In genomic region chr6:28266563-28266961, GRCh38 we compare ENCODE assay signal across 7 cellular contexts. TPM values are rescaled to one million over a fixed set of nuclear protein-coding genes. Genes with fewer than 3 reads are reported as not detected.
DNase-seq lines count a peak whose midpoint lies in the region; FAIRE-seq and TF ChIP-seq lines count a peak whose summit lies in the region.
"Had no signal": no experiment of that assay in that cellular context is flagged by ENCODE, and none has a peak within 500 bp of the region (broad histone marks: within the 10 kb centered on the region; RNA-seq: fewer than 3 reads in every experiment).

No MANE protein-coding gene starts in this region.

- peak overlapping the region; percentile 92 for H3K4me3 ChIP-seq in HUES64 (ENCODE audit: low read length)
- peak overlapping the region; percentile 73 to 96 (median 85) for H3K4me3 ChIP-seq in endothelial cell of umbilical vein (replicated peaks in 1 of 3; ENCODE audit: insufficient read depth in 1 of 3, low read depth in 1 of 3, low read length in 3 of 3)
- H3K4me3 ChIP-seq in skin epidermis = peak overlapping the region; percentile 61 to 93 (median 77)

- dilution Hi-C loops in endothelial cell of umbilical vein (cut with MboI; ENCODE audit: extremely low pct_ligation_motif_present, low sequenced_read_pairs) = no loop called here

- TF ChIP-seq POLR2A in endothelial cell of umbilical vein (IDR thresholded peaks at IDR 0.05; ENCODE audit: low read depth, low read length) = no peak

- H3K27ac ChIP-seq in HUES64 (ENCODE audit: low read depth, low read length) (peak overlapping the region; percentile 84; the same call in 1 of the 2 replicates), endothelial cell of umbilical vein (ENCODE audit: insufficient read depth, low read depth, low read length) (peak overlapping the region; percentile 71), skin epidermis (peak overlapping the region in 20 of 21 experiments; percentile 65 to 95 (median 86))

- no peaks in the 10 kb centered on the region for H4K20me1 ChIP-seq in endothelial cell of umbilical vein (replicated peaks; ENCODE audit: control insufficient read depth, extremely low read depth, insufficient read depth, low read length)

- H3K27me3 ChIP-seq in HUES64 (ENCODE audit: insufficient read depth, low read length) = peaks cover 32% of the 10 kb centered on the region; the same call in 1 of the 2 replicates
- H3K27me3 ChIP-seq in endothelial cell of umbilical vein (ENCODE audit: control insufficient read depth in 2 of 2, insufficient read depth in 2 of 2, low read length in 2 of 2) = peaks cover 0 to 3% of the 10 kb centered on the region in 2 experiments
- H3K27me3 ChIP-seq: foreskin keratinocyte had no signal

- H3K4me1 ChIP-seq in HUES64 (ENCODE audit: insufficient read depth, low read length) = peaks cover 14% of the 10 kb centered on the region; the same call in 1 of the 2 replicates
- peaks cover 35% of the 10 kb centered on the region for H3K4me1 ChIP-seq in endothelial cell of umbilical vein (ENCODE audit: control insufficient read depth, extremely low read depth, insufficient read depth, low read length)

- H3K9ac ChIP-seq in HUES64 (ENCODE audit: low read depth, low read length) = peak overlapping the region; percentile 82
- peak overlapping the region; percentile 93 for H3K9ac ChIP-seq in endothelial cell of umbilical vein (replicated peaks; ENCODE audit: extremely low read depth, insufficient read depth, low read length)

- peak overlapping the region; percentile 97 for H3K4me2 ChIP-seq in endothelial cell of umbilical vein (ENCODE audit: insufficient read depth, low read length)

- no TSS peak for BruUV-seq in endothelial cell of umbilical vein (replicated peaks; lab: Mats Ljungman, UMichigan)

- no peak for FAIRE-seq in endothelial cell of umbilical vein (lab: Jason Lieb, UNC)

- POLR2A ChIA-PET in endothelial cell of umbilical vein (lab: Charles Lee) = interaction anchor here (0.6 to 2.5 kb wide), 13 partner anchors 12 to 1134 kb away, joined by 3 to 13 read pairs (median 5); partner anchors contain the start of genes PGBD1, ZKSCAN4, ZKSCAN8 and ZSCAN31
- POLR2A ChIA-PET in GM10248 (lab: Yijun Ruan, JAX) = interaction anchor here (1.0 kb wide), 2 partner anchors 14 to 41 kb away, joined by 3 to 12 read pairs; partner anchors contain the start of genes ZKSCAN4 and ZSCAN9

- H3K9me3 ChIP-seq in HUES64 (ENCODE audit: insufficient read depth, low read depth, low read length) (no peaks in the 10 kb centered on the region), endothelial cell of umbilical vein (replicated peaks; ENCODE audit: control insufficient read depth, insufficient read depth, low read length) (no peaks in the 10 kb centered on the region)

- DNase-seq in endothelial cell of umbilical vein (ENCODE audit: low read depth, low spot score) = no peak
- no peak for DNase-seq in HuH-7 (ENCODE audit: low spot score)
- DNase-seq in cerebellar nuclear complex (lab: John Stamatoyannopoulos, UW) = no peak
- DNase-seq in GM10248 (ENCODE audit: extremely low spot score) = no peak

- CTCF ChIA-PET in endothelial cell of umbilical vein (lab: Charles Lee) = interaction anchor here (0.8 to 2.4 kb wide), 7 partner anchors 10 to 132 kb away, joined by 3 to 17 read pairs (median 4); partner anchors contain the start of gene ZKSCAN4
- CTCF ChIA-PET in GM10248 (lab: Yijun Ruan, JAX) = interaction anchor here (1.2 to 2.9 kb wide), 4 partner anchors 14 to 90 kb away, joined by 3 to 13 read pairs (median 6); partner anchors contain the start of genes PGBD1 and ZKSCAN4

- H2AFZ ChIP-seq in endothelial cell of umbilical vein (ENCODE audit: low read depth, low read length) = peak overlapping the region; percentile 74

- peaks cover 2% of the 10 kb centered on the region for H3K9me1 ChIP-seq in endothelial cell of umbilical vein (replicated peaks; ENCODE audit: control insufficient read depth, extremely low read depth, insufficient read depth, low read length)

- 49% methylated on average over 4 of the region's 5 CpGs for WGBS in HUES64

- intact Hi-C loops in endothelial cell of umbilical vein (cut with micrococcal nuclease) = loop anchor here (2.0 kb wide), 2 partner anchors 14 to 82 kb away; partner anchors contain the start of genes PGBD1 and ZKSCAN3

- peaks cover 12% of the 10 kb centered on the region for H3K79me2 ChIP-seq in endothelial cell of umbilical vein (ENCODE audit: control insufficient read depth, insufficient read depth, low read length)

- TF ChIP-seq CTCF in endothelial cell of umbilical vein (IDR thresholded peaks at IDR 0.05; ENCODE audit: extremely low read depth in 1 of 2, insufficient read depth in 1 of 2, low read depth in 1 of 2, low read length in 2 of 2) (no peak), GM10248 (IDR thresholded peaks at IDR 0.05; ENCODE audit: control extremely low read depth, extremely low read depth, low read depth, missing control alignments) (no peak)

- H3K36me3 ChIP-seq in HUES64 (ENCODE audit: insufficient read depth, low read length) = no peaks in the 10 kb centered on the region
- H3K36me3 ChIP-seq in endothelial cell of umbilical vein (ENCODE audit: control insufficient read depth in 2 of 2, extremely low read depth in 1 of 2, insufficient read depth in 2 of 2, low read length in 2 of 2) = no peaks in the 10 kb centered on the region

TF ChIP-seq in endothelial cell of umbilical vein, 7 proteins besides CTCF, POLR2A, EP300 and RAD21:
- TF ChIP-seq POLR2AphosphoS5 (IDR thresholded peaks at IDR 0.05; ENCODE audit: insufficient read depth, low read depth, low read length) = no peak

RNA-seq across cellular contexts. Expression of gene ZSCAN26, which starts 0.4 kb away (rescaled TPM):
- polyA plus RNA-seq in HUES64 (2013, experiment 1 of 2) = 11.5 TPM
- 11.2 TPM for polyA plus RNA-seq in HUES64 (2013, experiment 2 of 2)
- total RNA-seq in endothelial cell of umbilical vein = 12.7 and 14.1 TPM in 2 replicates
- 11.2 and 12.8 TPM in 2 replicates for polyA plus RNA-seq in endothelial cell of umbilical vein
- 14.4 and 15.3 TPM in 2 replicates for polyA plus RNA-seq in endothelial cell of umbilical vein (2011; cell fraction: cytosol; rRNA removed)
- 57.4 and 65.5 TPM in 2 replicates for polyA plus RNA-seq in endothelial cell of umbilical vein (2011; cell fraction: nucleus; rRNA removed)
- polyA plus RNA-seq in endothelial cell of umbilical vein (2012) = 9.8 and 10.3 TPM in 2 replicates
- 19.4 and 21.0 TPM in 2 replicates for polyA minus RNA-seq in endothelial cell of umbilical vein
- polyA minus RNA-seq in endothelial cell of umbilical vein (2011; cell fraction: cytosol; rRNA and poly(A)+ RNA removed) = 3.5 TPM
- 23.6 and 27.2 TPM in 2 replicates for polyA minus RNA-seq in endothelial cell of umbilical vein (2011; cell fraction: nucleus; rRNA and poly(A)+ RNA removed)

RNA-seq across cellular contexts. Expression of gene NKAPL, which starts 7.5 kb away (rescaled TPM):
- polyA plus RNA-seq in HUES64 (2013, experiment 1 of 2) = not detected
- polyA plus RNA-seq in HUES64 (2013, experiment 2 of 2) = not detected
- total RNA-seq in endothelial cell of umbilical vein = 1.1 and 1.6 TPM in 2 replicates
- 0.53 and 0.72 TPM in 2 replicates for polyA plus RNA-seq in endothelial cell of umbilical vein
- polyA plus RNA-seq in endothelial cell of umbilical vein (2011; cell fraction: cytosol; rRNA removed) = 0.75 and 0.78 TPM in 2 replicates
- polyA plus RNA-seq in endothelial cell of umbilical vein (2011; cell fraction: nucleus; rRNA removed) = 0.24 and 0.29 TPM in 2 replicates
- polyA plus RNA-seq in endothelial cell of umbilical vein (2012) = 0.61 and 1.2 TPM in 2 replicates
- 0.17 and 0.96 TPM in 2 replicates for polyA minus RNA-seq in endothelial cell of umbilical vein
- polyA minus RNA-seq in endothelial cell of umbilical vein (2011; cell fraction: cytosol; rRNA and poly(A)+ RNA removed) = not detected
- 0.43 and 0.53 TPM in 2 replicates for polyA minus RNA-seq in endothelial cell of umbilical vein (2011; cell fraction: nucleus; rRNA and poly(A)+ RNA removed)

RNA-seq across cellular contexts. Expression of gene ZKSCAN4, which starts 14.5 kb away (rescaled TPM):
- polyA plus RNA-seq in HUES64 (2013, experiment 1 of 2) = 4.5 TPM
- 4.9 TPM for polyA plus RNA-seq in HUES64 (2013, experiment 2 of 2)
- 3.6 and 4.1 TPM in 2 replicates for total RNA-seq in endothelial cell of umbilical vein
- 1.0 and 1.3 TPM in 2 replicates for polyA plus RNA-seq in endothelial cell of umbilical vein
- polyA plus RNA-seq in endothelial cell of umbilical vein (2011; cell fraction: cytosol; rRNA removed) = 1.8 and 2.0 TPM in 2 replicates
- polyA plus RNA-seq in endothelial cell of umbilical vein (2011; cell fraction: nucleus; rRNA removed) = 2.2 and 2.4 TPM in 2 replicates
- polyA plus RNA-seq in endothelial cell of umbilical vein (2012) = 2.3 and 3.3 TPM in 2 replicates
- 1.8 and 2.1 TPM in 2 replicates for polyA minus RNA-seq in endothelial cell of umbilical vein
- polyA minus RNA-seq in endothelial cell of umbilical vein (2011; cell fraction: cytosol; rRNA and poly(A)+ RNA removed) = 2.9 TPM
- 1.6 TPM in 2 replicates for polyA minus RNA-seq in endothelial cell of umbilical vein (2011; cell fraction: nucleus; rRNA and poly(A)+ RNA removed)

RNA-seq across cellular contexts. Expression of gene PGBD1, which starts 14.8 kb away (rescaled TPM):
- polyA plus RNA-seq in HUES64 (2013, experiment 1 of 2) = 7.6 TPM
- 8.4 TPM for polyA plus RNA-seq in HUES64 (2013, experiment 2 of 2)
- 9.6 and 10.1 TPM in 2 replicates for total RNA-seq in endothelial cell of umbilical vein
- polyA plus RNA-seq in endothelial cell of umbilical vein = 3.4 and 4.2 TPM in 2 replicates
- polyA plus RNA-seq in endothelial cell of umbilical vein (2011; cell fraction: cytosol; rRNA removed) = 6.4 and 6.9 TPM in 2 replicates
- polyA plus RNA-seq in endothelial cell of umbilical vein (2011; cell fraction: nucleus; rRNA removed) = 9.4 and 10.7 TPM in 2 replicates
- polyA plus RNA-seq in endothelial cell of umbilical vein (2012) = 5.8 and 9.4 TPM in 2 replicates
- polyA minus RNA-seq in endothelial cell of umbilical vein = 4.2 and 6.1 TPM in 2 replicates
- 3.0 TPM for polyA minus RNA-seq in endothelial cell of umbilical vein (2011; cell fraction: cytosol; rRNA and poly(A)+ RNA removed)
- polyA minus RNA-seq in endothelial cell of umbilical vein (2011; cell fraction: nucleus; rRNA and poly(A)+ RNA removed) = 2.9 and 3.4 TPM in 2 replicates

RNA-seq across cellular contexts. Expression of gene ZSCAN9, which starts 41.5 kb away (rescaled TPM):
- 11.2 TPM for polyA plus RNA-seq in HUES64 (2013, experiment 1 of 2)
- 13.0 TPM for polyA plus RNA-seq in HUES64 (2013, experiment 2 of 2)
- 18.0 and 18.6 TPM in 2 replicates for total RNA-seq in endothelial cell of umbilical vein
- 10.5 and 11.7 TPM in 2 replicates for polyA plus RNA-seq in endothelial cell of umbilical vein
- 11.5 and 13.2 TPM in 2 replicates for polyA plus RNA-seq in endothelial cell of umbilical vein (2011; cell fraction: cytosol; rRNA removed)
- polyA plus RNA-seq in endothelial cell of umbilical vein (2011; cell fraction: nucleus; rRNA removed) = 30.0 and 36.8 TPM in 2 replicates
- 10.9 and 12.6 TPM in 2 replicates for polyA plus RNA-seq in endothelial cell of umbilical vein (2012)
- polyA minus RNA-seq in endothelial cell of umbilical vein = 19.1 and 19.7 TPM in 2 replicates
- 6.1 TPM for polyA minus RNA-seq in endothelial cell of umbilical vein (2011; cell fraction: cytosol; rRNA and poly(A)+ RNA removed)
- polyA minus RNA-seq in endothelial cell of umbilical vein (2011; cell fraction: nucleus; rRNA and poly(A)+ RNA removed) = 26.8 and 32.7 TPM in 2 replicates
